Comparison of ENCODE assay signal across 9 cellular contexts in the genomic region with DNA sequence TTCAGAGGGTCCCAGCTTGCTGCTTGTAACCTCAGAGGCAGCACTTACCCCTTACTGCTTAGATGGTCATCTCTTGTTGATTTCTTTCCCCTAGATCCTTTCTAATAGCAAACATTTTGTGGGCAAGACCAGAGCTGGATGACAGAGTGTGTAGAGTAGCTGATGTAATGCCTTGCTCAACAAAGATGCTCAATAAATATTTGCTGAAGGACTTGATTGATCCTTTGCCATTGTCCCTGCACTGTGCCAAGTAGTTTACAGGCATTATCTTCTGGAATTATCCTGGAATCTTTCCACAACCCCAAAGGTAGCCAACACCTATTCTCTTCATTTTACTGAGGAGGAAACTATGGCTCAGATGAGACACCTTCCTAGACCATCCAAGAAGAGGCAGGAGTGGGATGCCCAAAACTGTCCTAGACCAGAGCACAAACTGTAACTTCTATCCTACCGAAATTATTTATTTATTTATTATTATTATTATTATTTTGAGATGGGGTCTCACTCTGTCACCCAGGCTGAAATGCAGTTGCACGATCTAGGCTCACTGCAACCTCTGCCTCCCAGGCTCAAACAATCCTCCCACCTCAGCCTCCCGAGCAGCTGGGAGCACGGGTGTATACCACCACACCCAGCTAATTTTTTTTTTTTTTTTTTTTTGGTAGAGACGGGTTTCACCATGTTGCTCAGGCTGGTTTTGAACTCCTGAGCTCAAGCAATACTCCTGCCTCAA. TPM values are rescaled to one million over a fixed set of nuclear protein-coding genes. Genes with fewer than 3 reads are reported as not detected.
DNase-seq lines count a peak whose midpoint lies in the region; ATAC-seq and TF ChIP-seq lines count a peak whose summit lies in the region.
"Had no signal": no experiment of that assay in that cellular context is flagged by ENCODE, and none has a peak within 500 bp of the region (broad histone marks: within the 10 kb centered on the region; RNA-seq: fewer than 3 reads in every experiment).

No MANE protein-coding gene starts in this region.

- DNase-seq in CD4-positive, alpha-beta T cell: no peak
- no peak for DNase-seq in adrenal gland
- no peak for DNase-seq in naive thymus-derived CD4-positive, alpha-beta T cell
- no peak for DNase-seq in glutamatergic neuron
- no peak for DNase-seq in medulla oblongata (ENCODE audit: extremely low spot score)
- DNase-seq in NCI-H1048 (lab: John Stamatoyannopoulos, UW): no peak
- no peak for DNase-seq in UCSD-AML1 (lab: John Stamatoyannopoulos, UW; ENCODE audit: unreplicated experiment)
- DNase-seq: NCI-H446 had no signal

- no peak overlapping the region for H3K4me3 ChIP-seq in HUES6 (ENCODE audit: low read depth, low read length)
- no peak overlapping the region for H3K4me3 ChIP-seq in adrenal gland
- no peak overlapping the region for H3K4me3 ChIP-seq in naive thymus-derived CD4-positive, alpha-beta T cell (ENCODE audit: low read length)

- intact Hi-C loops in CD4-positive, alpha-beta T cell (cut with DNase I, micrococcal nuclease): loop anchor here in 1 of 2 experiments (2.0 to 10.0 kb wide), 9 partner anchors 139 to 1887 kb away; a partner anchor contains a TSS
- intact Hi-C loops in adrenal gland (cut with DNase I): no loop called here
- intact Hi-C loops in naive thymus-derived CD4-positive, alpha-beta T cell (cut with micrococcal nuclease): loop anchor here (2.0 to 10.0 kb wide), 7 partner anchors 423 to 1811 kb away; a partner anchor contains a TSS

- no peak overlapping the region for H3K27ac ChIP-seq in CD4-positive, alpha-beta T cell (ENCODE audit: low read depth, low read length)
- no peak overlapping the region for H3K27ac ChIP-seq in HUES6 (ENCODE audit: low read depth, low read length)
- H3K27ac ChIP-seq in adrenal gland: peak overlapping the region in 4 of 5 donors; percentile 27 to 93 (median 80)
- H3K27ac ChIP-seq in naive thymus-derived CD4-positive, alpha-beta T cell (ENCODE audit: low read depth, low read length): peak overlapping the region; percentile 95

- no peak for ATAC-seq in CD4-positive, alpha-beta T cell (ENCODE audit: poor library complexity)
- no peak for ATAC-seq in naive thymus-derived CD4-positive, alpha-beta T cell

- no peaks in the 10 kb centered on the region for H3K27me3 Mint-ChIP-seq in CD4-positive, alpha-beta T cell
- no peaks in the 10 kb centered on the region for H3K27me3 Mint-ChIP-seq in naive thymus-derived CD4-positive, alpha-beta T cell
- H3K27me3 Mint-ChIP-seq in glutamatergic neuron (ENCODE audit: unreplicated experiment): peaks cover 8% of the 10 kb centered on the region

- H3K4me1 ChIP-seq in HUES6 (ENCODE audit: control insufficient read depth, insufficient read depth, low read length) (peaks cover 3% of the 10 kb centered on the region; the same call in 1 of the 2 replicates), adrenal gland (replicated peaks in 1 of 2) (peaks cover 13 to 38% of the 10 kb centered on the region in 2 donors)
- peaks cover 13 to 16% of the 10 kb centered on the region in 2 donors for H3K4me1 ChIP-seq in naive thymus-derived CD4-positive, alpha-beta T cell (ENCODE audit: control insufficient read depth in 2 of 2, insufficient read depth in 2 of 2, low read length in 2 of 2)

- peak overlapping the region; percentile 5 for H3K9ac ChIP-seq in HUES6 (ENCODE audit: low read length)

- H3K9me3 Mint-ChIP-seq in CD4-positive, alpha-beta T cell: no peaks in the 10 kb centered on the region
- peaks cover 0 to 3% (median 0%) of the 10 kb centered on the region in 11 donors for H3K9me3 Mint-ChIP-seq in naive thymus-derived CD4-positive, alpha-beta T cell
- peaks cover 6% of the 10 kb centered on the region for H3K9me3 Mint-ChIP-seq in glutamatergic neuron (ENCODE audit: unreplicated experiment)

- peak overlapping the region; percentile 95 for H3K27ac Mint-ChIP-seq in CD4-positive, alpha-beta T cell
- H3K27ac Mint-ChIP-seq in naive thymus-derived CD4-positive, alpha-beta T cell: peak overlapping the region in 7 of 9 donors; percentile 29 to 98 (median 74)
- no peak overlapping the region for H3K27ac Mint-ChIP-seq in glutamatergic neuron (ENCODE audit: unreplicated experiment)

- H3K36me3 ChIP-seq in HUES6 (ENCODE audit: control insufficient read depth, insufficient read depth, low read length) (peaks cover 59% of the 10 kb centered on the region), adrenal gland (replicated peaks in 1 of 2) (peaks cover 0 to 20% of the 10 kb centered on the region in 2 donors)
- H3K36me3 ChIP-seq in naive thymus-derived CD4-positive, alpha-beta T cell (ENCODE audit: control insufficient read depth in 2 of 3, insufficient read depth in 3 of 3, low read length in 3 of 3): peaks cover 0 to 35% (median 0%) of the 10 kb centered on the region in 3 experiments

- peaks cover 29% of the 10 kb centered on the region for H3K4me1 Mint-ChIP-seq in CD4-positive, alpha-beta T cell (ENCODE audit: low read depth)
- peaks cover 9 to 39% (median 36%) of the 10 kb centered on the region in 7 donors for H3K4me1 Mint-ChIP-seq in naive thymus-derived CD4-positive, alpha-beta T cell
- H3K4me1 Mint-ChIP-seq in glutamatergic neuron (ENCODE audit: low read depth, unreplicated experiment): peaks cover 17% of the 10 kb centered on the region

- TF ChIP-seq CTCF in CD4-positive, alpha-beta T cell (IDR thresholded peaks at IDR 0.05): no peak
- TF ChIP-seq CTCF in adrenal gland (IDR thresholded peaks at IDR 0.05) (no peak), glutamatergic neuron (IDR thresholded peaks at IDR 0.05; ENCODE audit: partially characterized antibody, unreplicated experiment) (no peak)

- H3K4me3 Mint-ChIP-seq in CD4-positive, alpha-beta T cell: peak overlapping the region; percentile 17
- peak overlapping the region in 5 of 10 donors; percentile 35 to 96 (median 90) for H3K4me3 Mint-ChIP-seq in naive thymus-derived CD4-positive, alpha-beta T cell
- no peak overlapping the region for H3K4me3 Mint-ChIP-seq in glutamatergic neuron (ENCODE audit: unreplicated experiment)

- CTCF ChIA-PET in CD4-positive, alpha-beta T cell (lab: Charles Lee): no interaction called here
- CTCF ChIA-PET in naive thymus-derived CD4-positive, alpha-beta T cell (lab: Charles Lee): interaction anchor here (0.7 kb wide), 1 partner anchor 1650 kb away, joined by 3 read pairs; no protein-coding TSS in a partner anchor

- no peak for TF ChIP-seq POLR2A in adrenal gland (IDR thresholded peaks at IDR 0.05)

- H3K36me3 Mint-ChIP-seq in CD4-positive, alpha-beta T cell (ENCODE audit: low read depth): peaks cover 66% of the 10 kb centered on the region
- H3K36me3 Mint-ChIP-seq in naive thymus-derived CD4-positive, alpha-beta T cell: peaks cover 0 to 30% (median 10%) of the 10 kb centered on the region in 5 donors
- peaks cover under 1% of the 10 kb centered on the region for H3K36me3 Mint-ChIP-seq in glutamatergic neuron (ENCODE audit: unreplicated experiment)

- H3K27me3 ChIP-seq in CD4-positive, alpha-beta T cell (ENCODE audit: control insufficient read depth, insufficient read depth, low read length): no peaks in the 10 kb centered on the region
- H3K27me3 ChIP-seq in HUES6 (ENCODE audit: control insufficient read depth, insufficient read depth, low read length): no peaks in the 10 kb centered on the region
- no peaks in the 10 kb centered on the region for H3K27me3 ChIP-seq in adrenal gland
- H3K27me3 ChIP-seq in naive thymus-derived CD4-positive, alpha-beta T cell (ENCODE audit: control insufficient read depth in 2 of 2, insufficient read depth in 2 of 2, low read length in 2 of 2): no peaks in the 10 kb centered on the region

- 77 to 88% (median 84%) methylated on average over 4 to 5 of the region's 5 CpGs for WGBS in adrenal gland, 4 donors

- H3K9me3 ChIP-seq in CD4-positive, alpha-beta T cell (ENCODE audit: control insufficient read depth, low read length): no peaks in the 10 kb centered on the region
- H3K9me3 ChIP-seq in HUES6 (ENCODE audit: control insufficient read depth, insufficient read depth, low read depth, low read length) (no peaks in the 10 kb centered on the region), adrenal gland (replicated peaks in 1 of 3) (no peaks in the 10 kb centered on the region)
- no peaks in the 10 kb centered on the region for H3K9me3 ChIP-seq in naive thymus-derived CD4-positive, alpha-beta T cell (ENCODE audit: control insufficient read depth in 2 of 3, low read length in 3 of 3)

- POLR2A ChIA-PET in CD4-positive, alpha-beta T cell (lab: Charles Lee): interaction anchor here (2.5 kb wide), 1 partner anchor 142 kb away, joined by 10 read pairs; a partner anchor contains a TSS
- POLR2A ChIA-PET in naive thymus-derived CD4-positive, alpha-beta T cell (lab: Charles Lee): interaction anchor here (0.6 kb wide), 1 partner anchor 108 kb away, joined by 3 read pairs; no protein-coding TSS in a partner anchor

RNA-seq across cellular contexts. Expression of a gene that starts 1.4 kb away (rescaled TPM):
- total RNA-seq in CD4-positive, alpha-beta T cell: 1 to 10 TPM; 8.6 to 9.2 TPM
- total RNA-seq in adrenal gland (100 to 1,000 TPM in 3 of 8 donors, 10 to 100 TPM in 5; 74.2 to 238 (median 89.0) TPM), glutamatergic neuron (ENCODE audit: unreplicated experiment) (28.7 TPM)
- polyA plus RNA-seq in adrenal gland: 100 to 1,000 TPM in 1 of 3 donors, 10 to 100 TPM in 2; 52.3 to 119 (median 84.0) TPM
- 10 to 100 TPM; 13.5 to 24.7 (median 20.1) TPM for total RNA-seq in naive thymus-derived CD4-positive, alpha-beta T cell
- polyA plus RNA-seq in naive thymus-derived CD4-positive, alpha-beta T cell: 10 to 100 TPM; 26.6 to 43.3 TPM

RNA-seq across cellular contexts. Expression of a gene that starts 1.7 kb away (rescaled TPM):
- 1 to 10 TPM; 8.2 to 8.4 TPM for total RNA-seq in CD4-positive, alpha-beta T cell
- total RNA-seq in adrenal gland: 100 to 1,000 TPM in 1 of 8 donors, 10 to 100 TPM in 7; 10.8 to 194 (median 19.1) TPM
- polyA plus RNA-seq in adrenal gland: 10 to 100 TPM; 35.0 to 73.6 (median 39.1) TPM
- 10 to 100 TPM; 10.0 to 14.8 (median 11.7) TPM for total RNA-seq in naive thymus-derived CD4-positive, alpha-beta T cell
- polyA plus RNA-seq in naive thymus-derived CD4-positive, alpha-beta T cell: 1 to 10 TPM; 1.7 to 3.4 TPM
- 53.6 TPM for total RNA-seq in glutamatergic neuron (ENCODE audit: unreplicated experiment)

Comparison
In these comparisons a context has a peak if more than half of its experiments do, and no peak if none do; other contexts are left out.
1. H3K27ac ChIP-seq: peak in adrenal gland (4 of 5) and naive thymus-derived CD4-positive, alpha-beta T cell (single experiment); none in CD4-positive, alpha-beta T cell (single experiment) and HUES6 (single experiment).
2. intact Hi-C loops: an anchor here in naive thymus-derived CD4-positive, alpha-beta T cell (2.0 to 10.0 kb wide); none called in adrenal gland.